13 cellular contexts compared by ENCODE assay signal in the genomic region with DNA sequence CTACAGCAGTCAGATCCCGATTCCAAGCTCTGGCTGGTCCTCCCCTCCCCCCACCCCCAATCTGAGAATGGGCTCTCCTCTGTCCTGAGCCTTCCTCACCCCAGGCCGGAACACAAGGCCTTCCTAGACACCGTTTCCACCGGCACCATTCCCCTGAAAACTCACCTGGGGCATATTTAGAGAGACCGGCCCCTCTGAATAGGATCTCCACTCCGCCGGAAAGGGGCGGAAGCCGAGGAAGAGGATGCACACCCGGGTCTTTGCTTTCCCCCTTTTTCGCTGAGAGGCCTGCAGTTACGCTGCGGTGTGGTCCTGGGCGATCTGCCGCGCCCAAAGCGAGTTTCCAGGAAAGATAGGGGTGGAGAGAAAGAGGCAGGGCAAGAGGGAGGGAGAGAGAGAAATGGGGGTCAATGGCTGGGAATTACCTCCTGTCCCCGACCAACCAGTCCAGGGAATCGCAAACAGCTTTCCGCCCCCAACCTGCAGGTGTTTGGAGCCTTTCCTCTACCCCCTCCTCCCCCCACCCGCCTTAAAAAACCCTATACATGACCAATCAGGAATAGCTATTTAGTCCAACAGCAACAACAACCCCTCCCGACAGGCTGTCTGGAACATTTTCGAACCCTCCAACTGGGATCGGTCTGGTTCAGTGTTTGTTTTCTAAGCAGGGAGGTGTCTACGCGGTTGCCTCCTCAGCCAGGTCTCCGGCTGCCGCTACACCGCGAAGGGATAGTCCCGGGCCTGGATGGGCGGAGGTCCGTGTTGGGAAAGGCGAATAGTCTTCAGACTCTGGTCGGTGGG. TPM values are rescaled to one million over a fixed set of nuclear protein-coding genes. Genes with fewer than 3 reads are reported as not detected.
DNase-seq lines count a peak whose midpoint lies in the region; ATAC-seq and TF ChIP-seq lines count a peak whose summit lies in the region.
"Had no signal": no experiment of that assay in that cellular context is flagged by ENCODE, and none has a peak within 500 bp of the region (broad histone marks: within the 10 kb centered on the region; RNA-seq: fewer than 3 reads in every experiment).

No MANE protein-coding gene starts in this region.

- ATAC-seq in activated T-cell treated with anti-CD3 and anti-CD28 coated beads, Interleukin-2, amount 50 U/mL, for 72 hours (replicated peaks in 1 of 2) = no peak
- no peak for ATAC-seq in activated T-cell treated with anti-CD3 and anti-CD28 coated beads, Interleukin-2, amount 50 U/mL, for 4 hours
- ATAC-seq in thoracic aorta (ENCODE audit: insufficient number of reproducible peaks, low FRiP score, low read depth) = no peak
- ATAC-seq in GM21529 (IDR thresholded peaks at IDR 0.05; ENCODE audit: unreplicated experiment) = no peak
- ATAC-seq in GM19023 (IDR thresholded peaks at IDR 0.05; ENCODE audit: unreplicated experiment) = no peak
- ATAC-seq: A549 had no signal

- peaks cover 83% of the 10 kb centered on the region for H3K27me3 Mint-ChIP-seq in activated T-cell treated with anti-CD3 and anti-CD28 coated beads, Interleukin-2, amount 50 U/mL, for 72 hours (ENCODE audit: low read depth)
- peaks cover 80% of the 10 kb centered on the region for H3K27me3 Mint-ChIP-seq in activated T-cell treated with anti-CD3 and anti-CD28 coated beads, Interleukin-2, amount 50 U/mL, for 4 hours (ENCODE audit: low read depth)

- peak overlapping the region in 53 of 59 donors; percentile 14 to 91 (median 76) for H3K27ac ChIP-seq in dorsolateral prefrontal cortex
- H3K27ac ChIP-seq in thoracic aorta = peak overlapping the region in 1 of 2 donors; percentile 50
- H3K27ac ChIP-seq: A549 had no signal

- H3K9me3 Mint-ChIP-seq in activated T-cell treated with anti-CD3 and anti-CD28 coated beads, Interleukin-2, amount 50 U/mL, for 72 hours = no peaks in the 10 kb centered on the region
- H3K9me3 Mint-ChIP-seq in activated T-cell treated with anti-CD3 and anti-CD28 coated beads, Interleukin-2, amount 50 U/mL, for 4 hours = no peaks in the 10 kb centered on the region

- intact Hi-C loops in dorsolateral prefrontal cortex (cut with DNase I) = no loop called here

- H3K4me1 Mint-ChIP-seq in activated T-cell treated with anti-CD3 and anti-CD28 coated beads, Interleukin-2, amount 50 U/mL, for 72 hours (ENCODE audit: low read depth) = peaks cover 34% of the 10 kb centered on the region
- H3K4me1 Mint-ChIP-seq in activated T-cell treated with anti-CD3 and anti-CD28 coated beads, Interleukin-2, amount 50 U/mL, for 4 hours (ENCODE audit: low read depth) = peaks cover 34% of the 10 kb centered on the region

- no peaks in the 10 kb centered on the region for H3K36me3 ChIP-seq in thoracic aorta

- H3K4me3 Mint-ChIP-seq in activated T-cell treated with anti-CD3 and anti-CD28 coated beads, Interleukin-2, amount 50 U/mL, for 72 hours = peak overlapping the region; percentile 82 to 87
- no peak overlapping the region for H3K4me3 Mint-ChIP-seq in activated T-cell treated with anti-CD3 and anti-CD28 coated beads, Interleukin-2, amount 50 U/mL, for 4 hours

- peaks cover 18 to 100% (median 95%) of the 10 kb centered on the region in 45 donors for H3K27me3 ChIP-seq in dorsolateral prefrontal cortex
- H3K27me3 ChIP-seq in thoracic aorta (replicated peaks; ENCODE audit: insufficient read depth) = peaks cover 29% of the 10 kb centered on the region

- TF ChIP-seq CTCF in dorsolateral prefrontal cortex (IDR thresholded peaks at IDR 0.05 in 54 of 56, conservative IDR thresholded peaks at IDR 0.05 in 2 of 56; ENCODE audit: low read depth in 1 of 56, partially characterized antibody in 56 of 56) = no peak
- no peak for TF ChIP-seq CTCF in thoracic aorta (IDR thresholded peaks at IDR 0.05)

- H3K9me3 ChIP-seq in thoracic aorta = no peaks in the 10 kb centered on the region
- H3K9me3 ChIP-seq: A549 had no signal

- peaks cover 2 to 5% of the 10 kb centered on the region in 2 donors for H3K36me3 Mint-ChIP-seq in activated T-cell treated with anti-CD3 and anti-CD28 coated beads, Interleukin-2, amount 50 U/mL, for 72 hours (ENCODE audit: insufficient read depth in 2 of 2)
- H3K36me3 Mint-ChIP-seq in activated T-cell treated with anti-CD3 and anti-CD28 coated beads, Interleukin-2, amount 50 U/mL, for 4 hours (ENCODE audit: insufficient read depth) = no peaks in the 10 kb centered on the region

- peaks cover 20 to 31% of the 10 kb centered on the region in 2 donors for H3K4me1 ChIP-seq in thoracic aorta (ENCODE audit: control insufficient read depth in 1 of 2, low read depth in 2 of 2)

- H3K4me3 ChIP-seq in dorsolateral prefrontal cortex (peak overlapping the region in 50 of 59 donors; percentile 4 to 65 (median 44)), thoracic aorta (peak overlapping the region; percentile 71)
- H3K4me3 ChIP-seq: A549 had no signal

- DNase-seq in activated T-cell treated with anti-CD3 and anti-CD28 coated beads, Interleukin-2, amount 50 U/mL, for 72 hours = no peak
- DNase-seq in activated T-cell treated with anti-CD3 and anti-CD28 coated beads, Interleukin-2, amount 50 U/mL, for 4 hours = no peak
- DNase-seq in dorsolateral prefrontal cortex (peak in 1 of 10 donors; percentile 32), lung microvascular endothelial cell (ENCODE audit: low read depth in 2 of 2) (peak; percentile 56 to 83), thoracic aorta (ENCODE audit: low spot score) (no peak), cortex of kidney (lab: John Stamatoyannopoulos, UW) (no peak)
- DNase-seq: DMS79 treated with DMSO at 0.1 percent for 48 hours, midbrain, NCI-H187 had no signal

- H3K27ac Mint-ChIP-seq in activated T-cell treated with anti-CD3 and anti-CD28 coated beads, Interleukin-2, amount 50 U/mL, for 72 hours = no peak overlapping the region

RNA-seq across cellular contexts. Expression of a gene that starts 2.8 kb away (rescaled TPM):
- total RNA-seq in activated T-cell treated with anti-CD3 and anti-CD28 coated beads, Interleukin-2, amount 50 U/mL, for 72 hours = under 1 TPM; 0.17 to 0.30 TPM
- under 1 TPM; 0.05 to 0.14 (median 0.11) TPM for total RNA-seq in activated T-cell treated with anti-CD3 and anti-CD28 coated beads, Interleukin-2, amount 50 U/mL, for 4 hours
- total RNA-seq in dorsolateral prefrontal cortex (10 to 100 TPM in 7 of 120 experiments, 1 to 10 TPM in 113; 1.4 to 13.7 (median 5.1) TPM), lung microvascular endothelial cell (51.0 and 58.1 TPM in 2 replicates), thoracic aorta (1 to 10 TPM; 2.4 to 3.0 TPM)

RNA-seq across cellular contexts. Expression of a gene that starts 39.4 kb away (rescaled TPM):
- total RNA-seq in activated T-cell treated with anti-CD3 and anti-CD28 coated beads, Interleukin-2, amount 50 U/mL, for 72 hours = not detected
- total RNA-seq in activated T-cell treated with anti-CD3 and anti-CD28 coated beads, Interleukin-2, amount 50 U/mL, for 4 hours = not detected
- total RNA-seq in dorsolateral prefrontal cortex (1 to 10 TPM in 9 of 120 experiments, under 1 TPM in 11, not detected in 100; 0.60 to 2.1 (median 0.99) TPM), lung microvascular endothelial cell (not detected in 2 replicates), thoracic aorta (not detected)
- total RNA-seq: HT1080 had no signal

Comparison
In these comparisons a context has a peak if more than half of its experiments do, and no peak if none do; other contexts are left out.
1. DNase-seq: peak in lung microvascular endothelial cell (2 of 2); none in activated T-cell treated with anti-CD3 and anti-CD28 coated beads, Interleukin-2, amount 50 U/mL, for 72 hours (0 of 2), activated T-cell treated with anti-CD3 and anti-CD28 coated beads, Interleukin-2, amount 50 U/mL, for 4 hours (single experiment), thoracic aorta (single experiment) and cortex of kidney (single experiment).